ENCODE assay signal across 7 cellular contexts in genomic region chr22:37681001-37681424, GRCh38. TPM values are rescaled to one million over a fixed set of nuclear protein-coding genes. Genes with fewer than 3 reads are reported as not detected.
DNase-seq lines count a peak whose midpoint lies in the region; ATAC-seq, FAIRE-seq and TF ChIP-seq lines count a peak whose summit lies in the region.
"Had no signal": no experiment of that assay in that cellular context is flagged by ENCODE, and none has a peak within 500 bp of the region (broad histone marks: within the 10 kb centered on the region; RNA-seq: fewer than 3 reads in every experiment).

No MANE protein-coding gene starts in this region.

- intact Hi-C loops in esophagus muscularis mucosa (cut with DNase I) = loop anchor here (1.0 to 10.0 kb wide), 3 partner anchors 38 to 114 kb away; no protein-coding TSS in a partner anchor

- no peak for TF ChIP-seq EP300 in esophagus muscularis mucosa (IDR thresholded peaks at IDR 0.05)

- DNase-seq in EL = peak; percentile 73
- DNase-seq in RCC 7860 (ENCODE audit: low spot score) = peak; percentile 38
- DNase-seq in iris pigment epithelial cell (ENCODE audit: low read depth) = peak; percentile 68
- no peak for DNase-seq in activated effector memory CD4-positive, alpha-beta T cell treated with anti-CD3 and anti-CD28 coated beads, Interleukin-2, amount 50 U/mL, for 16 hours
- no peak for DNase-seq in esophagus muscularis mucosa (ENCODE audit: extremely low spot score)

- no peak for ATAC-seq in GM18511 (IDR thresholded peaks at IDR 0.05; ENCODE audit: unreplicated experiment)

- H3K9me3 ChIP-seq in esophagus muscularis mucosa = no peaks in the 10 kb centered on the region

- WGBS in esophagus muscularis mucosa = 17% methylated on average over 1 of the region's 2 CpGs

- TF ChIP-seq CTCF in esophagus muscularis mucosa (IDR thresholded peaks at IDR 0.05) = no peak

- FAIRE-seq in RCC 7860 (lab: Jason Lieb, UNC) = no peak

- H3K27ac ChIP-seq in esophagus muscularis mucosa (replicated peaks in 1 of 4) = peak overlapping the region in 2 of 4 donors; percentile 19 to 40
- H3K27ac ChIP-seq: KMS-11 had no signal

- H3K36me3 ChIP-seq in esophagus muscularis mucosa = peaks cover 0 to 28% (median 26%) of the 10 kb centered on the region in 4 donors

- H3K4me1 ChIP-seq in esophagus muscularis mucosa = peaks cover 33 to 64% (median 52%) of the 10 kb centered on the region in 4 donors

- H3K27me3 ChIP-seq in esophagus muscularis mucosa = no peaks in the 10 kb centered on the region

- no peak for TF ChIP-seq POLR2A in esophagus muscularis mucosa (IDR thresholded peaks at IDR 0.05; ENCODE audit: low read depth)

- no peak overlapping the region for H3K4me3 ChIP-seq in esophagus muscularis mucosa

RNA-seq across cellular contexts. Expression of gene NOL12, which starts 5.1 kb away (rescaled TPM):
- 10 to 100 TPM in 3 of 4 donors, 1 to 10 TPM in 1; 9.1 to 18.4 (median 14.5) TPM for total RNA-seq in esophagus muscularis mucosa

RNA-seq across cellular contexts. Expression of gene LGALS1, which starts 5.6 kb away (rescaled TPM):
- 1,000 to 10,000 TPM in 3 of 4 donors, 100 to 1,000 TPM in 1; 710 to 1,112 (median 1,021) TPM for total RNA-seq in esophagus muscularis mucosa

RNA-seq across cellular contexts. Expression of gene TRIOBP, which starts 15.8 kb away (rescaled TPM):
- total RNA-seq in esophagus muscularis mucosa = 100 to 1,000 TPM; 150 to 208 (median 182) TPM

RNA-seq across cellular contexts. Expression of gene PDXP, which starts 22.5 kb away (rescaled TPM):
- total RNA-seq in esophagus muscularis mucosa = 10 to 100 TPM in 3 of 4 donors, 1 to 10 TPM in 1; 7.3 to 28.3 (median 17.4) TPM

RNA-seq across cellular contexts. Expression of gene SH3BP1, which starts 41.5 kb away (rescaled TPM):
- 1 to 10 TPM; 1.5 to 7.5 (median 4.3) TPM for total RNA-seq in esophagus muscularis mucosa

Comparison
In these comparisons a context has a peak if more than half of its experiments do, and no peak if none do; other contexts are left out.
1. DNase-seq: peak in EL (single experiment), RCC 7860 (single experiment) and iris pigment epithelial cell (single experiment); none in activated effector memory CD4-positive, alpha-beta T cell treated with anti-CD3 and anti-CD28 coated beads, Interleukin-2, amount 50 U/mL, for 16 hours (single experiment) and esophagus muscularis mucosa (single experiment).